15 cellular contexts compared by ENCODE assay signal in the genomic region with DNA sequence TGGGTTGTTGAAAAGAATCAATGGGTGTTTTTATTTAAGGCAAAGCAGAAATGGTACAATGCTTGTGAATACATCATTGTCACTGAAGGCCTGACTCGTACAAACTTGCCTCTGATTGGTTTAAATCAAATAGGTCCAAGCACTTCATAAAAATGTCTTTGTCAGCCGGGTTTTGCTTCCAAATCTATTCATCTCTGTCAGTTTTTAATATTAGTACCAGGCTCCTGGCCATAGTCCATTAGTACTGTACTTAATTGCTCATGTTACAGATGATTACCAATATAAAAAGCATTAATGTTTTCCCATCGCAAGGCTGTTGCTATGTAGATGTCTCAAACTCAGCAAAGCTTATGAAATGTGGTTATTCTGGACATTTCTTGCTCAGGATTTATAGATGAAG.
A peak's percentile ranks its signal among the peaks of the same experiment; 100 is the strongest.
DNase-seq lines count a peak whose midpoint lies in the region; ATAC-seq and TF ChIP-seq lines count a peak whose summit lies in the region.
"Had no signal": no experiment of that assay in that cellular context is flagged by ENCODE, and none has a peak within 500 bp of the region (broad histone marks: within the 10 kb centered on the region; RNA-seq: fewer than 3 reads in every experiment).

No MANE protein-coding gene starts in this region.

- peaks cover 81% of the 10 kb centered on the region for H3K36me3 Mint-ChIP-seq in activated CD8-positive, alpha-beta memory T cell treated with anti-CD3 and anti-CD28 coated beads, Interleukin-2, amount 10 ng/mL, durations not matched to agents 7 days and 5 days
- peaks cover 80% of the 10 kb centered on the region for H3K36me3 Mint-ChIP-seq in stimulated activated memory B cell treated with anti-CD40 and anti-IgM and Interleukin-4, amounts not matched to agents 10 μg/mL and 1 μg/mL and 100 μg/mL, for 72 hours
- peaks cover 27% of the 10 kb centered on the region for H3K36me3 Mint-ChIP-seq in progenitor cell of endocrine pancreas (ENCODE audit: insufficient read depth)

- no peak overlapping the region for H3K4me3 Mint-ChIP-seq in activated CD8-positive, alpha-beta memory T cell treated with anti-CD3 and anti-CD28 coated beads, Interleukin-2, amount 10 ng/mL, durations not matched to agents 7 days and 5 days
- H3K4me3 Mint-ChIP-seq in stimulated activated memory B cell treated with anti-CD40 and anti-IgM and Interleukin-4, amounts not matched to agents 10 μg/mL and 1 μg/mL and 100 μg/mL, for 72 hours, result no peak overlapping the region
- H3K4me3 Mint-ChIP-seq in progenitor cell of endocrine pancreas (ENCODE audit: low read depth), result no peak overlapping the region
- H3K4me3 Mint-ChIP-seq: activated naive CD8-positive, alpha-beta T cell treated with anti-CD3 and anti-CD28 coated beads, Interleukin-2, amount 10 ng/mL, durations not matched to agents 7 days and 5 days had no signal

- ATAC-seq in activated CD8-positive, alpha-beta memory T cell treated with anti-CD3 and anti-CD28 coated beads, Interleukin-2, amount 10 ng/mL, durations not matched to agents 7 days and 5 days, result no peak
- ATAC-seq in stimulated activated memory B cell treated with anti-CD40 and anti-IgM and Interleukin-4, amounts not matched to agents 10 μg/mL and 1 μg/mL and 100 μg/mL, for 72 hours, result no peak
- ATAC-seq: left lobe of liver had no signal

- peak overlapping the region; percentile 43 for H3K4me3 ChIP-seq in SK-N-MC
- H3K4me3 ChIP-seq: ovary had no signal

- H3K9me3 ChIP-seq in SK-N-MC (ENCODE audit: low read depth, low read length), result no peaks in the 10 kb centered on the region
- H3K9me3 ChIP-seq: ovary had no signal

- no peaks in the 10 kb centered on the region for H3K9me3 Mint-ChIP-seq in activated CD8-positive, alpha-beta memory T cell treated with anti-CD3 and anti-CD28 coated beads, Interleukin-2, amount 10 ng/mL, durations not matched to agents 7 days and 5 days (ENCODE audit: low read depth)
- H3K9me3 Mint-ChIP-seq in stimulated activated memory B cell treated with anti-CD40 and anti-IgM and Interleukin-4, amounts not matched to agents 10 μg/mL and 1 μg/mL and 100 μg/mL, for 72 hours, result no peaks in the 10 kb centered on the region
- H3K9me3 Mint-ChIP-seq in progenitor cell of endocrine pancreas (ENCODE audit: low read depth), result no peaks in the 10 kb centered on the region

- peak overlapping the region; percentile 73 for H3K27ac Mint-ChIP-seq in activated CD8-positive, alpha-beta memory T cell treated with anti-CD3 and anti-CD28 coated beads, Interleukin-2, amount 10 ng/mL, durations not matched to agents 7 days and 5 days
- H3K27ac Mint-ChIP-seq in stimulated activated memory B cell treated with anti-CD40 and anti-IgM and Interleukin-4, amounts not matched to agents 10 μg/mL and 1 μg/mL and 100 μg/mL, for 72 hours, result peak overlapping the region; percentile 76
- no peak overlapping the region for H3K27ac Mint-ChIP-seq in progenitor cell of endocrine pancreas
- H3K27ac Mint-ChIP-seq: activated naive CD8-positive, alpha-beta T cell treated with anti-CD3 and anti-CD28 coated beads, Interleukin-2, amount 10 ng/mL, durations not matched to agents 7 days and 5 days had no signal

- no peaks in the 10 kb centered on the region for H3K27me3 Mint-ChIP-seq in activated CD8-positive, alpha-beta memory T cell treated with anti-CD3 and anti-CD28 coated beads, Interleukin-2, amount 10 ng/mL, durations not matched to agents 7 days and 5 days
- no peaks in the 10 kb centered on the region for H3K27me3 Mint-ChIP-seq in stimulated activated memory B cell treated with anti-CD40 and anti-IgM and Interleukin-4, amounts not matched to agents 10 μg/mL and 1 μg/mL and 100 μg/mL, for 72 hours
- no peaks in the 10 kb centered on the region for H3K27me3 Mint-ChIP-seq in progenitor cell of endocrine pancreas
- H3K27me3 Mint-ChIP-seq: activated naive CD8-positive, alpha-beta T cell treated with anti-CD3 and anti-CD28 coated beads, Interleukin-2, amount 10 ng/mL, durations not matched to agents 7 days and 5 days had no signal

- no peak for DNase-seq in activated CD8-positive, alpha-beta memory T cell treated with anti-CD3 and anti-CD28 coated beads, Interleukin-2, amount 10 ng/mL, durations not matched to agents 7 days and 5 days
- no peak for DNase-seq in activated CD8-positive, alpha-beta memory T cell treated with anti-CD3 and anti-CD28 coated beads, Interleukin-2, amount 50 U/mL, for 4 hours
- DNase-seq in SK-N-MC (ENCODE audit: low read depth, low spot score) (no peak), foreskin melanocyte (peak; percentile 88), progenitor cell of endocrine pancreas (ENCODE audit: low spot score, unreplicated experiment) (no peak), GOT3 (lab: John Stamatoyannopoulos, UW) (no peak)
- no peak for DNase-seq in effector CD8-positive, alpha-beta T cell (lab: John Stamatoyannopoulos, UW)
- DNase-seq: activated CD4-positive, alpha-beta T cell treated with anti-CD3 and anti-CD28 coated beads for 48 hours; activated naive CD8-positive, alpha-beta T cell treated with anti-CD3 and anti-CD28 coated beads, Interleukin-2, amount 10 ng/mL, durations not matched to agents 7 days and 5 days; AML-193; EL; NCI-H2029; ovary had no signal

- no peak for TF ChIP-seq CTCF in progenitor cell of endocrine pancreas (IDR thresholded peaks at IDR 0.05; ENCODE audit: unreplicated experiment)

- CTCF ChIA-PET in activated CD8-positive, alpha-beta memory T cell treated with anti-CD3 and anti-CD28 coated beads, Interleukin-2, amount 10 ng/mL, durations not matched to agents 7 days and 5 days (lab: Charles Lee), result interaction anchor here (1.0 kb wide), 1 partner anchor 111 kb away, joined by 3 read pairs; no protein-coding TSS in a partner anchor

- no peak overlapping the region for H3K9ac ChIP-seq in SK-N-MC (ENCODE audit: insufficient read length)

- no peaks in the 10 kb centered on the region; the same call in 1 of the 2 replicates for H3K36me3 ChIP-seq in SK-N-MC (ENCODE audit: insufficient read depth, low read length)
- H3K36me3 ChIP-seq: ovary had no signal

- peaks cover 69% of the 10 kb centered on the region for H3K4me1 Mint-ChIP-seq in activated CD8-positive, alpha-beta memory T cell treated with anti-CD3 and anti-CD28 coated beads, Interleukin-2, amount 10 ng/mL, durations not matched to agents 7 days and 5 days
- H3K4me1 Mint-ChIP-seq in stimulated activated memory B cell treated with anti-CD40 and anti-IgM and Interleukin-4, amounts not matched to agents 10 μg/mL and 1 μg/mL and 100 μg/mL, for 72 hours, result peaks cover 54% of the 10 kb centered on the region
- peaks cover 8% of the 10 kb centered on the region for H3K4me1 Mint-ChIP-seq in progenitor cell of endocrine pancreas (ENCODE audit: low read depth)

- peak overlapping the region; percentile 86 for H3K27ac ChIP-seq in SK-N-MC
